Comparison of ENCODE assay signal across 1 cellular context in genomic region chr19:16495982-16496612, GRCh38.
TF ChIP-seq lines count a peak whose summit lies in the region.

TSS of gene C19orf44 (plus strand) at chr19:16496394. CDS start at chr19:16500793, 4,399 bp downstream.
TSS of gene CALR3 (minus strand) at chr19:16496167. CDS start at chr19:16496129, 38 bp downstream.

TF ChIP-seq in HepG2, 621 proteins besides CTCF, POLR2A, EP300 and RAD21 (continued from another document and continues in another):
- TF ChIP-seq FUBP1 (CRISPR knock-in tag; IDR thresholded peaks at IDR 0.05; ENCODE audit: borderline replicate concordance) = no peak
- peak; percentile 39; the same call in 1 of the 2 replicates for TF ChIP-seq ZNF556 (CRISPR knock-in tag; IDR thresholded peaks at IDR 0.05; ENCODE audit: borderline replicate concordance)
- TF ChIP-seq TEAD2 (CRISPR knock-in tag; IDR thresholded peaks at IDR 0.05) = no peak
- TF ChIP-seq HDAC2 (CRISPR knock-in tag; IDR thresholded peaks at IDR 0.05) = peak; percentile 53
- TF ChIP-seq ZNF629 (CRISPR knock-in tag; conservative IDR thresholded peaks at IDR 0.05) = no peak
- TF ChIP-seq SKIL (CRISPR knock-in tag; IDR thresholded peaks at IDR 0.05; ENCODE audit: borderline replicate concordance) = no peak
- TF ChIP-seq ZNF337 (CRISPR knock-in tag; IDR thresholded peaks at IDR 0.05; ENCODE audit: borderline replicate concordance, low read depth) = no peak
- TF ChIP-seq POLR2AphosphoS5 (IDR thresholded peaks at IDR 0.05; ENCODE audit: low read depth, low read length) = peak; percentile 52; the same call in 1 of the 2 replicates
- TF ChIP-seq ZKSCAN8 (CRISPR knock-in tag; IDR thresholded peaks at IDR 0.05; ENCODE audit: borderline replicate concordance) = peak; percentile 76; the same call in 1 of the 2 replicates
- TF ChIP-seq ZNF574 (CRISPR knock-in tag; IDR thresholded peaks at IDR 0.05) = peak; percentile 94
- TF ChIP-seq, protein P1, sequence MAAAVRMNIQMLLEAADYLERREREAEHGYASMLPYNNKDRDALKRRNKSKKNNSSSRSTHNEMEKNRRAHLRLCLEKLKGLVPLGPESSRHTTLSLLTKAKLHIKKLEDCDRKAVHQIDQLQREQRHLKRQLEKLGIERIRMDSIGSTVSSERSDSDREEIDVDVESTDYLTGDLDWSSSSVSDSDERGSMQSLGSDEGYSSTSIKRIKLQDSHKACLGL (CRISPR knock-in tag; IDR thresholded peaks at IDR 0.05) = peak; percentile 89; the same call in 1 of the 2 replicates
- peak; percentile 81; the same call in 1 of the 2 replicates for TF ChIP-seq THAP9 (CRISPR knock-in tag; IDR thresholded peaks at IDR 0.05; ENCODE audit: borderline replicate concordance)
- peak; percentile 48; the same call in 1 of the 2 replicates for TF ChIP-seq KLF13 (CRISPR knock-in tag; IDR thresholded peaks at IDR 0.05)
- TF ChIP-seq MXD3 (CRISPR knock-in tag; IDR thresholded peaks at IDR 0.05) = no peak
- TF ChIP-seq ZBTB7B (CRISPR knock-in tag; IDR thresholded peaks at IDR 0.05) = peak; percentile 47; the same call in 1 of the 2 replicates
- TF ChIP-seq NFE2L2 (IDR thresholded peaks at IDR 0.05; ENCODE audit: low read length) = no peak
- 0 out of 2 replicates have a peak, but pooled peaks have one; percentile 14 for TF ChIP-seq ZNF235 (CRISPR knock-in tag; IDR thresholded peaks at IDR 0.05; ENCODE audit: borderline replicate concordance)
- peak; percentile 97 for TF ChIP-seq RFX3 (CRISPR knock-in tag; IDR thresholded peaks at IDR 0.05)
- 0 out of 2 replicates have a peak, but pooled peaks have one; percentile 21 for TF ChIP-seq KLF12 (CRISPR knock-in tag; IDR thresholded peaks at IDR 0.05; ENCODE audit: borderline replicate concordance)
- TF ChIP-seq ZMAT3 (CRISPR knock-in tag; conservative IDR thresholded peaks at IDR 0.05) = peak; percentile 33; the same call in 1 of the 2 replicates
- peak; percentile 87 for TF ChIP-seq ZNF333 (CRISPR knock-in tag; IDR thresholded peaks at IDR 0.05; ENCODE audit: borderline replicate concordance)
- no peak for TF ChIP-seq MLXIP (CRISPR knock-in tag; IDR thresholded peaks at IDR 0.05; ENCODE audit: borderline replicate concordance)
- no peak; the same call in 1 of the 2 replicates for TF ChIP-seq ZNF430 (CRISPR knock-in tag; IDR thresholded peaks at IDR 0.05)
- TF ChIP-seq STAG1 (CRISPR knock-in tag; IDR thresholded peaks at IDR 0.05) = 0 out of 2 replicates have a peak, but pooled peaks have one; percentile 4
- TF ChIP-seq, protein P2, sequence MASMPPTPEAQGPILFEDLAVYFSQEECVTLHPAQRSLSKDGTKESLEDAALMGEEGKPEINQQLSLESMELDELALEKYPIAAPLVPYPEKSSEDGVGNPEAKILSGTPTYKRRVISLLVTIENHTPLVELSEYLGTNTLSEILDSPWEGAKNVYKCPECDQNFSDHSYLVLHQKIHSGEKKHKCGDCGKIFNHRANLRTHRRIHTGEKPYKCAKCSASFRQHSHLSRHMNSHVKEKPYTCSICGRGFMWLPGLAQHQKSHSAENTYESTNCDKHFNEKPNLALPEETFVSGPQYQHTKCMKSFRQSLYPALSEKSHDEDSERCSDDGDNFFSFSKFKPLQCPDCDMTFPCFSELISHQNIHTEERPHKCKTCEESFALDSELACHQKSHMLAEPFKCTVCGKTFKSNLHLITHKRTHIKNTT (CRISPR knock-in tag; IDR thresholded peaks at IDR 0.05) = peak; percentile 39; the same call in 1 of the 2 replicates
- peak; percentile 92 for TF ChIP-seq YY1 (IDR thresholded peaks at IDR 0.05; ENCODE audit: insufficient read depth, insufficient replicate concordance, low read depth, low read length)
- TF ChIP-seq TBX3 (IDR thresholded peaks at IDR 0.05; ENCODE audit: borderline replicate concordance) = peak; percentile 53; the same call in 1 of the 2 replicates
- TF ChIP-seq, protein P3, sequence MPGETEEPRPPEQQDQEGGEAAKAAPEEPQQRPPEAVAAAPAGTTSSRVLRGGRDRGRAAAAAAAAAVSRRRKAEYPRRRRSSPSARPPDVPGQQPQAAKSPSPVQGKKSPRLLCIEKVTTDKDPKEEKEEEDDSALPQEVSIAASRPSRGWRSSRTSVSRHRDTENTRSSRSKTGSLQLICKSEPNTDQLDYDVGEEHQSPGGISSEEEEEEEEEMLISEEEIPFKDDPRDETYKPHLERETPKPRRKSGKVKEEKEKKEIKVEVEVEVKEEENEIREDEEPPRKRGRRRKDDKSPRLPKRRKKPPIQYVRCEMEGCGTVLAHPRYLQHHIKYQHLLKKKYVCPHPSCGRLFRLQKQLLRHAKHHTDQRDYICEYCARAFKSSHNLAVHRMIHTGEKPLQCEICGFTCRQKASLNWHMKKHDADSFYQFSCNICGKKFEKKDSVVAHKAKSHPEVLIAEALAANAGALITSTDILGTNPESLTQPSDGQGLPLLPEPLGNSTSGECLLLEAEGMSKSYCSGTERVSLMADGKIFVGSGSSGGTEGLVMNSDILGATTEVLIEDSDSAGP (CRISPR knock-in tag; IDR thresholded peaks at IDR 0.05; ENCODE audit: borderline replicate concordance) = peak; percentile 78
- TF ChIP-seq ZNF644 (CRISPR knock-in tag; IDR thresholded peaks at IDR 0.05; ENCODE audit: low read depth) = no peak
- no peak; the same call in 1 of the 2 replicates for TF ChIP-seq FOXC1 (CRISPR knock-in tag; IDR thresholded peaks at IDR 0.05; ENCODE audit: borderline replicate concordance)
- TF ChIP-seq, protein P4, sequence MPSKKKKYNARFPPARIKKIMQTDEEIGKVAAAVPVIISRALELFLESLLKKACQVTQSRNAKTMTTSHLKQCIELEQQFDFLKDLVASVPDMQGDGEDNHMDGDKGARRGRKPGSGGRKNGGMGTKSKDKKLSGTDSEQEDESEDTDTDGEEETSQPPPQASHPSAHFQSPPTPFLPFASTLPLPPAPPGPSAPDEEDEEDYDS (CRISPR knock-in tag; IDR thresholded peaks at IDR 0.05) = 0 out of 2 replicates have a peak, but pooled peaks have one; percentile 17
- no peak for TF ChIP-seq CENPT (CRISPR knock-in tag; IDR thresholded peaks at IDR 0.05; ENCODE audit: low read depth)
- TF ChIP-seq SAP130 (CRISPR knock-in tag; IDR thresholded peaks at IDR 0.05; ENCODE audit: low read depth) = peak; percentile 90
- TF ChIP-seq ZBTB1 (CRISPR knock-in tag; IDR thresholded peaks at IDR 0.05; ENCODE audit: borderline replicate concordance) = no peak
- TF ChIP-seq E2F2 (CRISPR knock-in tag; IDR thresholded peaks at IDR 0.05; ENCODE audit: borderline replicate concordance) = peak; percentile 82; the same call in 1 of the 2 replicates
- peak; percentile 80; the same call in 1 of the 2 replicates for TF ChIP-seq ATF1 (CRISPR knock-in tag; IDR thresholded peaks at IDR 0.05)
- no peak for TF ChIP-seq ARNT2 (CRISPR knock-in tag; IDR thresholded peaks at IDR 0.05; ENCODE audit: low read depth)
- TF ChIP-seq, protein P5, sequence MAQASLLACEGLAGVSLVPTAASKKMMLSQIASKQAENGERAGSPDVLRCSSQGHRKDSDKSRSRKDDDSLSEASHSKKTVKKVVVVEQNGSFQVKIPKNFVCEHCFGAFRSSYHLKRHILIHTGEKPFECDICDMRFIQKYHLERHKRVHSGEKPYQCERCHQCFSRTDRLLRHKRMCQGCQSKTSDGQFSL (CRISPR knock-in tag; IDR thresholded peaks at IDR 0.05) = peak; percentile 85; the same call in 1 of the 2 replicates
- TF ChIP-seq FIP1L1 (IDR thresholded peaks at IDR 0.05; ENCODE audit: borderline replicate concordance, insufficient read depth, low read depth, low read length) = no peak
- no peak for TF ChIP-seq PRPF4 (IDR thresholded peaks at IDR 0.05; ENCODE audit: low read depth, low read length, poor library complexity, severe bottlenecking)
